23 cellular contexts compared by ENCODE assay signal in the genomic region with DNA sequence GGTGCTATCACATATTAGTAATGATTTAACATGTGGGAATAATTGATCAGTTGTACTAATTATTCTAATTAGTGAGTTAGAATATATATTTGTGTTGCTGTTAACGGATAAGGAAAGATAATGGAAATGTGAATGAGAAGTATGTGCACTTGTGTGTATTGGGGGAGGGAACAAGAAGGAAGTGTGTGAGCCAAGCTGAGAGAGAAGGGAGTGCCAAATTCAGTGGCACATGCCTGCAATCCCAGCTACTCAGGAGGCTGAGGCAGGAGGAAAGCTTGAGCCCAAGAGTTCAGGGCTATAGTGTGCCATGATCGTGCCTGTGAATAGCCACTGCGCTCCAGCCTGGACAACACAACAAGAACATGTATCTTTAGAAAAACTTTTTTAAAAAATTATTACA.
"Had no signal": no experiment of that assay in that cellular context is flagged by ENCODE, and none has a peak within 500 bp of the region (broad histone marks: within the 10 kb centered on the region; RNA-seq: fewer than 3 reads in every experiment).

No MANE protein-coding gene starts in this region.

- H3K36me3 ChIP-seq: thyroid gland, uterus had no signal

- H3K27me3 Mint-ChIP-seq: activated CD4-positive, alpha-beta memory T cell treated with anti-CD3 and anti-CD28 coated beads for 36 hours; activated CD4-positive, alpha-beta T cell treated with anti-CD3 and anti-CD28 coated beads for 36 hours; activated naive CD8-positive, alpha-beta T cell treated with anti-CD3 and anti-CD28 coated beads for 36 hours; progenitor cell of endocrine pancreas; T-cell had no signal

- DNase-seq: activated CD4-positive, alpha-beta memory T cell treated with anti-CD3 and anti-CD28 coated beads for 36 hours; activated CD4-positive, alpha-beta T cell treated with anti-CD3 and anti-CD28 coated beads for 36 hours; activated naive CD4-positive, alpha-beta T cell; activated naive CD8-positive, alpha-beta T cell treated with anti-CD3 and anti-CD28 coated beads for 36 hours; activated T-cell treated with anti-CD3 and anti-CD28 coated beads for 4 hours; amniotic stem cell; dorsolateral prefrontal cortex; foreskin keratinocyte; stimulated activated CD4-positive, alpha-beta T cell treated with anti-CD3 and anti-CD28 coated beads, Interleukin-12 subunit alpha, Interleukin-12 subunit beta, amount 100 ng/mL, for 4 hours; stimulated activated CD4-positive, alpha-beta T cell treated with anti-CD3 and anti-CD28 coated beads, Interleukin-1b, Interleukin-23, amount 100 ng/mL, for 48 hours; stimulated activated CD8-positive, alpha-beta memory T cell treated with anti-CD3 and anti-CD28 coated beads, Interleukin-4, amount 100 ng/mL, for 48 hours; stimulated activated naive CD4-positive, alpha-beta T cell; T-cell; T1000; thyroid gland; uterus; WERI-Rb-1 had no signal

- ATAC-seq: activated CD4-positive, alpha-beta T cell treated with anti-CD3 and anti-CD28 coated beads for 36 hours; foreskin keratinocyte; T-cell had no signal

- H3K9me3 Mint-ChIP-seq: activated CD4-positive, alpha-beta memory T cell treated with anti-CD3 and anti-CD28 coated beads for 36 hours; activated naive CD8-positive, alpha-beta T cell treated with anti-CD3 and anti-CD28 coated beads for 36 hours; activated T-helper 1 cell treated with anti-CD3 and anti-CD28 coated beads, Interleukin-12 subunit alpha, Interleukin-12 subunit beta, Interleukin-2, Interleukin-4 antibody, amounts not matched to agents 30 ng/mL and 10 ng/mL and 1 ng/mL, durations not matched to agents 14 hours and 24 hours and 36 hours; T-cell had no signal

- H3K4me1 ChIP-seq: thyroid gland, uterus had no signal

- H3K4me3 Mint-ChIP-seq: activated CD4-positive, alpha-beta memory T cell treated with anti-CD3 and anti-CD28 coated beads for 36 hours; activated CD4-positive, alpha-beta T cell treated with anti-CD3 and anti-CD28 coated beads for 36 hours; activated naive CD8-positive, alpha-beta T cell treated with anti-CD3 and anti-CD28 coated beads for 36 hours; activated T-helper 1 cell treated with anti-CD3 and anti-CD28 coated beads, Interleukin-12 subunit alpha, Interleukin-12 subunit beta, Interleukin-2, Interleukin-4 antibody, amounts not matched to agents 30 ng/mL and 10 ng/mL and 1 ng/mL, durations not matched to agents 14 hours and 24 hours and 36 hours; mesothelial cell of epicardium; nephron; T-cell had no signal

- H3K9me3 ChIP-seq: thyroid gland, uterus had no signal

- H3K27ac ChIP-seq: dorsolateral prefrontal cortex, epithelial cell of prostate, foreskin keratinocyte, hepatocyte, thyroid gland, uterus, WERI-Rb-1 had no signal

- H3K4me3 ChIP-seq: dorsolateral prefrontal cortex, hepatocyte, thyroid gland, uterus had no signal

- H3K27me3 ChIP-seq: dorsolateral prefrontal cortex, foreskin keratinocyte, hepatocyte, thyroid gland, uterus had no signal

- H3K27ac Mint-ChIP-seq: activated CD4-positive, alpha-beta memory T cell treated with anti-CD3 and anti-CD28 coated beads for 36 hours; activated CD4-positive, alpha-beta T cell treated with anti-CD3 and anti-CD28 coated beads for 36 hours; activated naive CD8-positive, alpha-beta T cell treated with anti-CD3 and anti-CD28 coated beads for 36 hours; activated T-helper 1 cell treated with anti-CD3 and anti-CD28 coated beads, Interleukin-12 subunit alpha, Interleukin-12 subunit beta, Interleukin-2, Interleukin-4 antibody, amounts not matched to agents 30 ng/mL and 10 ng/mL and 1 ng/mL, durations not matched to agents 14 hours and 24 hours and 36 hours; mesothelial cell of epicardium; nephron; progenitor cell of endocrine pancreas; T-cell had no signal
